Comparison of ENCODE assay signal across 1 cellular context in genomic region chr2:176001281-176001902, GRCh38.
TF ChIP-seq lines count a peak whose summit lies in the region.

No MANE protein-coding gene starts in this region.

TF ChIP-seq in K562, 482 proteins besides CTCF, POLR2A, EP300 and RAD21 (continued from another document):
- TF ChIP-seq ZBTB26 (CRISPR knock-in tag; IDR thresholded peaks at IDR 0.05) (no peak), LARP7 (IDR thresholded peaks at IDR 0.05) (no peak), HDGF (IDR thresholded peaks at IDR 0.05) (0 out of 2 replicates have a peak, but pooled peaks have one; percentile 31), ZNF133 (CRISPR knock-in tag; IDR thresholded peaks at IDR 0.05) (no peak), CEBPB (tag; IDR thresholded peaks at IDR 0.05) (peak; percentile 21; the same call in 1 of the 2 replicates), ZEB2 (IDR thresholded peaks at IDR 0.05) (no peak), XRCC5 (IDR thresholded peaks at IDR 0.05; ENCODE audit: low read depth, low read length) (0 out of 2 replicates have a peak, but pooled peaks have one; percentile 4), SFPQ (IDR thresholded peaks at IDR 0.05; ENCODE audit: low read depth, low read length) (no peak), CHAMP1 (IDR thresholded peaks at IDR 0.05) (no peak), ELF2 (CRISPR knock-in tag; IDR thresholded peaks at IDR 0.05) (no peak), CEBPG (CRISPR knock-in tag; IDR thresholded peaks at IDR 0.05) (no peak), CEBPG (tag; conservative IDR thresholded peaks at IDR 0.05 in 1 of 2, IDR thresholded peaks at IDR 0.05 in 1 of 2) (no peak), POLR2B (IDR thresholded peaks at IDR 0.05; ENCODE audit: low read depth, partially characterized antibody) (no peak), ZNF592 (IDR thresholded peaks at IDR 0.05) (no peak), SIRT6 (IDR thresholded peaks at IDR 0.05; ENCODE audit: low read depth, low read length) (no peak), MAFG (tag; conservative IDR thresholded peaks at IDR 0.05) (peak; percentile 46; the same call in 1 of the 2 replicates), ZNF75A (CRISPR knock-in tag; IDR thresholded peaks at IDR 0.05) (no peak), PHF20 (IDR thresholded peaks at IDR 0.05; ENCODE audit: partially characterized antibody) (no peak), JUN (IDR thresholded peaks at IDR 0.05; ENCODE audit: borderline replicate concordance, low read depth, low read length) (no peak), JUN (CRISPR knock-in tag; IDR thresholded peaks at IDR 0.05; ENCODE audit: borderline replicate concordance) (peak; percentile 16; the same call in 1 of the 2 replicates), GABPB2 (CRISPR knock-in tag; conservative IDR thresholded peaks at IDR 0.05) (no peak), ZNF121 (CRISPR knock-in tag; conservative IDR thresholded peaks at IDR 0.05) (no peak), SLC30A9 (CRISPR knock-in tag; IDR thresholded peaks at IDR 0.05) (no peak), SREBF2 (CRISPR knock-in tag; IDR thresholded peaks at IDR 0.05) (no peak), PHTF2 (CRISPR knock-in tag; IDR thresholded peaks at IDR 0.05) (no peak), EGR1 (conservative IDR thresholded peaks at IDR 0.05) (peak; percentile 85), ZNF699 (CRISPR knock-in tag; IDR thresholded peaks at IDR 0.05; ENCODE audit: insufficient replicate concordance) (no peak), SAFB2 (IDR thresholded peaks at IDR 0.05; ENCODE audit: borderline replicate concordance, low read depth, low read length, severe bottlenecking) (no peak), NCOA4 (IDR thresholded peaks at IDR 0.05; ENCODE audit: partially characterized antibody) (no peak), LCOR (CRISPR knock-in tag; IDR thresholded peaks at IDR 0.05) (no peak), THRAP3 (IDR thresholded peaks at IDR 0.05; ENCODE audit: borderline replicate concordance) (no peak), KAT7 (CRISPR knock-in tag; IDR thresholded peaks at IDR 0.05; ENCODE audit: borderline replicate concordance) (peak; percentile 29; the same call in 1 of the 2 replicates), AFF1 (IDR thresholded peaks at IDR 0.05; ENCODE audit: low read depth in 1 of 2, partially characterized antibody in 2 of 2) (peak in 1 of 2 experiments; percentile 64), POLR3A (IDR thresholded peaks at IDR 0.05; ENCODE audit: borderline replicate concordance, extremely low read depth, insufficient read depth, insufficient read length) (no peak), NR3C1 (CRISPR knock-in tag; IDR thresholded peaks at IDR 0.05) (no peak), TBL1XR1 (IDR thresholded peaks at IDR 0.05; ENCODE audit: low read length in 2 of 2) (peak in 1 of 2 experiments; percentile 1; a peak in 1 of 4 replicates), ZNF696 (CRISPR knock-in tag; conservative IDR thresholded peaks at IDR 0.05) (no peak), ZC3H4 (CRISPR knock-in tag; IDR thresholded peaks at IDR 0.05; ENCODE audit: borderline replicate concordance) (no peak), ZKSCAN8 (CRISPR knock-in tag; IDR thresholded peaks at IDR 0.05) (no peak)
